ENCODE assay signal across 33 cellular contexts in the genomic region with DNA sequence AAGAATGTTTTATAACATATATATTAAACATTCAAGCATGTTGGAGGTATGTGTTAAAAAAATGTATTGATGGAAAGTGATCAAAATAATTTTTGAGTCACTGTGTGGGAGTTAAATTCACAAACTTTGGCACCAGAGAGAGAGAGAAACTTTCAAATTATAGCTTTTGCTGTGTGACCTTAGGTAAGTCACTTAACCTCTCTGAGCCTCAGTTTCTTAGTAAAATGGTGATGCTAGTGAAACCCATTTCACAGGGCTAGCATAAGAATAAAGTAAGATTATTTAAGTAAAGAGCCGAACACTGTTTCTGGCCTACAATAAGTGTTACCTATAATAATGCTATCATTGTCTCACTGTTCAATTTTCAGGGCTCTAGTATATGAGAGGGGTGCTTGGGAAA. TPM values are rescaled to one million over a fixed set of nuclear protein-coding genes. Genes with fewer than 3 reads are reported as not detected.
"Had no signal": no experiment of that assay in that cellular context is flagged by ENCODE, and none has a peak within 500 bp of the region (broad histone marks: within the 10 kb centered on the region; RNA-seq: fewer than 3 reads in every experiment).

No MANE protein-coding gene starts in this region.

- H3K36me3 ChIP-seq: adrenal gland, brain microvascular endothelial cell, breast epithelium had no signal

- H3K4me1 ChIP-seq: breast epithelium had no signal

- H3K9me3 ChIP-seq: adrenal gland, body of pancreas, breast epithelium had no signal

- H3K27ac ChIP-seq: adrenal gland, body of pancreas, brain microvascular endothelial cell, breast epithelium, VCaP had no signal

- DNase-seq: activated B cell treated with CpG ODN at 0.5 μM for 24 hours; activated CD4-positive, alpha-beta memory T cell treated with anti-CD3 and anti-CD28 coated beads for 36 hours; activated CD4-positive, alpha-beta T cell treated with anti-CD3 and anti-CD28 coated beads for 4 hours; activated CD4-positive, alpha-beta T cell treated with anti-CD3 and anti-CD28 coated beads, Interleukin-2, amount 10 ng/mL, durations not matched to agents 24 days and 14 days; activated CD4-positive, alpha-beta T cell treated with anti-CD3 and anti-CD28 coated beads, Interleukin-2, amount 50 U/mL, for 1 hour; activated CD4-positive, alpha-beta T cell treated with anti-CD3 and anti-CD28 coated beads, Interleukin-2, amount 50 U/mL, for 4 hours; activated CD4-positive, CD25-positive, alpha-beta regulatory T cell treated with anti-CD3 and anti-CD28 coated beads, Interleukin-2, amount 50 U/mL, for 72 hours; activated CD8-positive, alpha-beta memory T cell treated with anti-CD3 and anti-CD28 coated beads, Interleukin-2, amount 50 U/mL, for 4 hours; activated CD8-positive, alpha-beta T cell treated with anti-CD3 and anti-CD28 coated beads for 36 hours; activated effector memory CD4-positive, alpha-beta T cell treated with anti-CD3 and anti-CD28 coated beads, Interleukin-2, amount 50 U/mL, for 16 hours; activated gamma-delta T cell treated with Interleukin-2 at 50 U/mL for 16 hours; activated naive CD4-positive, alpha-beta T cell; activated naive CD4-positive, alpha-beta T cell treated with anti-CD3 and anti-CD28 coated beads for 36 hours; activated naive CD4-positive, alpha-beta T cell treated with anti-CD3 and anti-CD28 coated beads, Interleukin-2, amount 50 U/mL, for 16 hours; activated naive CD8-positive, alpha-beta T cell treated with anti-CD3 and anti-CD28 coated beads for 36 hours; activated T-cell treated with anti-CD3 and anti-CD28 coated beads for 4 hours; activated T-cell treated with anti-CD3 and anti-CD28 coated beads, Interleukin-2, amount 50 U/mL, for 1 hour; activated T-cell treated with anti-CD3 and anti-CD28 coated beads, Interleukin-2, amount 50 U/mL, for 4 hours; activated T-cell treated with anti-CD3 and anti-CD28 coated beads, Interleukin-2, amount 50 U/mL, for 72 hours; adrenal gland; amniotic stem cell; aorta; body of pancreas; brain microvascular endothelial cell; cerebellar nuclear complex; T-helper 2 cell; T-helper 9 cell had no signal

- ATAC-seq: activated CD8-positive, alpha-beta T cell treated with anti-CD3 and anti-CD28 coated beads for 36 hours; activated naive CD4-positive, alpha-beta T cell treated with anti-CD3 and anti-CD28 coated beads, Interleukin-2, amount 50 U/mL, for 72 hours; activated T-cell treated with anti-CD3 and anti-CD28 coated beads, Interleukin-2, amount 50 U/mL, for 4 hours; activated T-cell treated with anti-CD3 and anti-CD28 coated beads, Interleukin-2, amount 50 U/mL, for 72 hours; activated T-helper 17 cell treated with anti-CD3 and anti-CD28 coated beads, Interleukin-2, amount 50 U/mL, for 72 hours; body of pancreas had no signal

- H3K27me3 ChIP-seq: adrenal gland, body of pancreas, brain microvascular endothelial cell, breast epithelium had no signal

- FAIRE-seq: astrocyte, TTC549 had no signal

- H3K4me3 ChIP-seq: adrenal gland, body of pancreas, breast epithelium had no signal

RNA-seq across cellular contexts. Expression of a gene that starts 58.7 kb away (rescaled TPM):
- total RNA-seq: activated B cell treated with CpG ODN at 0.5 μM for 24 hours; activated CD4-positive, alpha-beta memory T cell treated with anti-CD3 and anti-CD28 coated beads for 36 hours; activated CD4-positive, alpha-beta T cell treated with anti-CD3 and anti-CD28 coated beads, Interleukin-2, amount 10 ng/mL, durations not matched to agents 24 days and 14 days; activated CD8-positive, alpha-beta T cell treated with anti-CD3 and anti-CD28 coated beads for 36 hours; activated naive CD4-positive, alpha-beta T cell treated with anti-CD3 and anti-CD28 coated beads for 36 hours; activated naive CD4-positive, alpha-beta T cell treated with anti-CD3 and anti-CD28 coated beads, Interleukin-2, amount 50 U/mL, for 72 hours; activated naive CD8-positive, alpha-beta T cell treated with anti-CD3 and anti-CD28 coated beads for 36 hours; activated T-cell treated with anti-CD3 and anti-CD28 coated beads, Interleukin-2, amount 50 U/mL, for 4 hours; activated T-cell treated with anti-CD3 and anti-CD28 coated beads, Interleukin-2, amount 50 U/mL, for 72 hours had no signal
